8 cellular contexts compared by ENCODE assay signal in the genomic region with DNA sequence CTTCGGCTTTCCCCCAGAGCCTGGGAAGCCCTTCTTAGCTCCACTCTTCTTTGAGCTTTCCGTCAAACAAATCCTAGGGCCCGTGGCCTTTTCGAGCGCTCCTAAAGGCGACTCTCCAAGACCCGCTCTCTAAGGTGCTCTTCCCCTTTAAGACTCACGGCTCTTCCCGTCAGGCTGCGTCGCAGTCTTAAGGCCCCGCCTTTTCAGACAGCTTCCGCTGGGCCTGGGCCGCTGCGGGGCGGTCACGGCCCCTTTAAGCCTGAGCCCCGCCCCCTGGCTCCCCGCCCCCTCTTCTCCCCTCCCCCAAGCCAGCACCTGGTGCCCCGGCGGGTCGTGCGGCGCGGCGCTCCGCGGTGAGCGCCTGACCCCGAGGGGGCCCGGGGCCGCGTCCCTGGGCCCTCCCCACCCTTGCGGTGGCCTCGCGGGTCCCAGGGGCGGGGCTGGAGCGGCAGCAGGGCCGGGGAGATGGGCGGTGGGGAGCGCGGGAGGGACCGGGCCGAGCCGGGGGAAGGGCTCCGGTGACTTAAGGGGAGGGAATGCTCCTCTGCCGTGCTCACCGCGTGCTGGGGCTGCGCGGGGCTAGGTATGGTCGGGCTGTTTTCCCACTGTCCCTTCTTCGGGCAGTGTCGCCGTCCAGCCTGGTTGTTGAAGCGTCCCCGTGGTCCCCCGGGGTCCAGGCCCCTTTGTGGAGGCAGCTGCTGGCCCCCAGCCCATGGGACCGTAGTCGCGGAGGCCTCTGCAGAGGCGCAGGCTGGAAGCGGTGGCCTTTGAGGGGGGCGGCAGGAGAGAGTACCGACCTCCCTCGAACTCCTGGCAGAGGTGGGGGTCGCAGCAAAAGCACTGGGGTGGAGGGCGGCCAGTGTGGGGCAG. TPM values are rescaled to one million over a fixed set of nuclear protein-coding genes. Genes with fewer than 3 reads are reported as not detected.
DNase-seq lines count a peak whose midpoint lies in the region; ATAC-seq and TF ChIP-seq lines count a peak whose summit lies in the region.

A gene (plus strand): TSS at position 289 of the 870 bp plus-strand sequence. CDS start 692 bp downstream, outside the sequence.

- no peak for TF ChIP-seq CTCF in SU-DHL-6 (IDR thresholded peaks at IDR 0.05; ENCODE audit: insufficient read depth, low read length, poor library complexity, severe bottlenecking)
- no peak for TF ChIP-seq CTCF in osteocyte (IDR thresholded peaks at IDR 0.05)
- no peak for TF ChIP-seq CTCF in thoracic aorta (IDR thresholded peaks at IDR 0.05)

- H3K36me3 Mint-ChIP-seq in activated naive CD8-positive, alpha-beta T cell treated with anti-CD3 and anti-CD28 coated beads, Interleukin-2, amount 10 ng/mL, durations not matched to agents 7 days and 5 days = peaks cover 14% of the 10 kb centered on the region
- peaks cover 19% of the 10 kb centered on the region for H3K36me3 Mint-ChIP-seq in osteocyte (ENCODE audit: unreplicated experiment)

- POLR2A ChIA-PET in activated naive CD8-positive, alpha-beta T cell treated with anti-CD3 and anti-CD28 coated beads, Interleukin-2, amount 10 ng/mL, durations not matched to agents 7 days and 5 days (lab: Charles Lee) = interaction anchor here (0.5 to 1.6 kb wide), 6 partner anchors 35 to 451 kb away, joined by 3 to 7 read pairs (median 4); a partner anchor contains a TSS

- intact Hi-C loops in head of caudate nucleus (cut with DNase I) = loop anchor here (5.0 kb wide), 1 partner anchor 47 kb away; no protein-coding TSS in a partner anchor

- peak within 1 kb of the TSS; percentile 81 for H3K4me2 ChIP-seq in SU-DHL-6 (ENCODE audit: low read depth, low read length, poor library complexity, severe bottlenecking)

- peaks cover 3% of the 10 kb centered on the region; the same call in 1 of the 2 replicates for H3K79me2 ChIP-seq in SU-DHL-6 (ENCODE audit: insufficient read depth, low read length)

- no peaks in the 10 kb centered on the region for H3K9me3 ChIP-seq in SU-DHL-6 (ENCODE audit: insufficient read depth, low read length)
- no peaks in the 10 kb centered on the region for H3K9me3 ChIP-seq in thoracic aorta

- H3K4me3 ChIP-seq in SU-DHL-6 (ENCODE audit: insufficient read depth, low read length, poor library complexity, severe bottlenecking) = peak within 1 kb of the TSS; percentile 84
- H3K4me3 ChIP-seq in thoracic aorta = peak within 1 kb of the TSS; percentile 79

- peaks cover 4 to 26% of the 10 kb centered on the region in 2 donors for H3K4me1 ChIP-seq in thoracic aorta (ENCODE audit: control insufficient read depth in 1 of 2, low read depth in 2 of 2)

- H3K27me3 ChIP-seq in SU-DHL-6 (ENCODE audit: low read length) (no peaks in the 10 kb centered on the region), thoracic aorta (replicated peaks; ENCODE audit: insufficient read depth) (no peaks in the 10 kb centered on the region)

- H3K27ac Mint-ChIP-seq in activated naive CD8-positive, alpha-beta T cell treated with anti-CD3 and anti-CD28 coated beads, Interleukin-2, amount 10 ng/mL, durations not matched to agents 7 days and 5 days = peak within 1 kb of the TSS; percentile 95
- H3K27ac Mint-ChIP-seq in osteocyte (ENCODE audit: unreplicated experiment) = peak within 1 kb of the TSS; percentile 93

- no peaks in the 10 kb centered on the region for H4K20me1 ChIP-seq in SU-DHL-6 (ENCODE audit: low read depth, low read length)

- ATAC-seq in HG02642 (IDR thresholded peaks at IDR 0.05; ENCODE audit: poor library complexity, unreplicated experiment) (peak; percentile 98), thoracic aorta (ENCODE audit: insufficient number of reproducible peaks, low FRiP score, low read depth) (peak; percentile 90)
- ATAC-seq in activated naive CD8-positive, alpha-beta T cell treated with anti-CD3 and anti-CD28 coated beads, Interleukin-2, amount 10 ng/mL, durations not matched to agents 7 days and 5 days (ENCODE audit: low read depth) = peak; percentile 95

- H3K4me1 Mint-ChIP-seq in activated naive CD8-positive, alpha-beta T cell treated with anti-CD3 and anti-CD28 coated beads, Interleukin-2, amount 10 ng/mL, durations not matched to agents 7 days and 5 days = peaks cover 28% of the 10 kb centered on the region
- H3K4me1 Mint-ChIP-seq in osteocyte (ENCODE audit: unreplicated experiment) = peaks cover 22% of the 10 kb centered on the region

- H2AFZ ChIP-seq in SU-DHL-6 (ENCODE audit: low read depth, low read length, severe bottlenecking) = peak within 1 kb of the TSS; percentile 93

- H3K27ac ChIP-seq in SU-DHL-6 (ENCODE audit: low read depth, low read length) = peak within 1 kb of the TSS; percentile 72
- H3K27ac ChIP-seq in thoracic aorta = peak within 1 kb of the TSS; percentile 80 to 90

- peak; percentile 38 for TF ChIP-seq POLR2A in GM10847 (IDR thresholded peaks at IDR 0.05; ENCODE audit: extremely low read depth, insufficient read length)

- no peaks in the 10 kb centered on the region for H3K9me3 Mint-ChIP-seq in activated naive CD8-positive, alpha-beta T cell treated with anti-CD3 and anti-CD28 coated beads, Interleukin-2, amount 10 ng/mL, durations not matched to agents 7 days and 5 days
- H3K9me3 Mint-ChIP-seq in osteocyte (ENCODE audit: unreplicated experiment) = no peaks in the 10 kb centered on the region

- peak within 1 kb of the TSS; percentile 97 for H3K4me3 Mint-ChIP-seq in activated naive CD8-positive, alpha-beta T cell treated with anti-CD3 and anti-CD28 coated beads, Interleukin-2, amount 10 ng/mL, durations not matched to agents 7 days and 5 days
- peak within 1 kb of the TSS; percentile 92 for H3K4me3 Mint-ChIP-seq in osteocyte (ENCODE audit: unreplicated experiment)

- no peaks in the 10 kb centered on the region for H3K9me2 ChIP-seq in SU-DHL-6 (replicated peaks; ENCODE audit: insufficient read depth, low read length)

- H3K36me3 ChIP-seq in SU-DHL-6 (ENCODE audit: low read length) (0 out of 2 replicates have a peak, but pooled peaks cover 2% of the 10 kb centered on the region), thoracic aorta (peaks cover 4% of the 10 kb centered on the region)

- H3K9ac ChIP-seq in SU-DHL-6 (ENCODE audit: low read length) = peak within 1 kb of the TSS; percentile 86

- peaks cover 10% of the 10 kb centered on the region; the same call in 1 of the 2 replicates for H3F3A ChIP-seq in SU-DHL-6 (ENCODE audit: insufficient read depth)

- DNase-seq in NCI-H1105 (lab: John Stamatoyannopoulos, UW) (peak; percentile 92), head of caudate nucleus (peak; percentile 81 to 96 (median 91)), osteocyte (ENCODE audit: extremely low spot score, unreplicated experiment) (peak; percentile 91), thoracic aorta (ENCODE audit: low spot score) (peak; percentile 40)
- DNase-seq in activated naive CD8-positive, alpha-beta T cell treated with anti-CD3 and anti-CD28 coated beads, Interleukin-2, amount 10 ng/mL, durations not matched to agents 7 days and 5 days = peak; percentile 84

- peaks cover 2% of the 10 kb centered on the region for H3K27me3 Mint-ChIP-seq in activated naive CD8-positive, alpha-beta T cell treated with anti-CD3 and anti-CD28 coated beads, Interleukin-2, amount 10 ng/mL, durations not matched to agents 7 days and 5 days
- peaks cover 6% of the 10 kb centered on the region for H3K27me3 Mint-ChIP-seq in osteocyte (ENCODE audit: unreplicated experiment)

RNA-seq across cellular contexts. Expression of the gene that starts here (rescaled TPM):
- total RNA-seq in activated naive CD8-positive, alpha-beta T cell treated with anti-CD3 and anti-CD28 coated beads, Interleukin-2, amount 10 ng/mL, durations not matched to agents 7 days and 5 days = 10 to 100 TPM; 21.1 to 23.0 TPM
- total RNA-seq in osteocyte (30.8 and 31.1 TPM in 2 replicates), thoracic aorta (10 to 100 TPM; 34.5 to 42.2 TPM)

Comparison
In these comparisons a context has a peak if more than half of its experiments do, and no peak if none do; other contexts are left out.
1. Peak in every context shown above with its lines: DNase-seq, ATAC-seq, H3K4me3 ChIP-seq and H3K27ac ChIP-seq.
2. DNase-seq: peak in every context shown above with its lines; median percentile 92 in NCI-H1105; 91 in head of caudate nucleus; 91 in osteocyte; 84 in activated naive CD8-positive, alpha-beta T cell treated with anti-CD3 and anti-CD28 coated beads, Interleukin-2, amount 10 ng/mL, durations not matched to agents 7 days and 5 days; 40 in thoracic aorta.